ENCODE assay signal across 13 cellular contexts in genomic region chr16:68668266-68668665, GRCh38. TPM values are rescaled to one million over a fixed set of nuclear protein-coding genes. Genes with fewer than 3 reads are reported as not detected.
A peak's percentile ranks its signal among the peaks of the same experiment; 100 is the strongest.
DNase-seq lines count a peak whose midpoint lies in the region; ATAC-seq lines count a peak whose summit lies in the region.
"Had no signal": no experiment of that assay in that cellular context is flagged by ENCODE, and none has a peak within 500 bp of the region (broad histone marks: within the 10 kb centered on the region; RNA-seq: fewer than 3 reads in every experiment).

No MANE protein-coding gene starts in this region.

- POLR2A ChIA-PET in CD8-positive, alpha-beta memory T cell (lab: Charles Lee), result no interaction called here

- H3K4me1 Mint-ChIP-seq in T-helper 1 cell treated with Interleukin-12 subunit alpha and Interleukin-12 subunit beta and Interleukin-4 antibody, amounts not matched to agents 30 μg/mL and 1 μg/mL, for 36 hours (ENCODE audit: low read depth), result peaks cover 14% of the 10 kb centered on the region
- H3K4me1 Mint-ChIP-seq in CD8-positive, alpha-beta memory T cell, result peaks cover 0 to 4% (median 0%) of the 10 kb centered on the region in 3 donors

- no peak overlapping the region for H3K4me3 Mint-ChIP-seq in T-helper 1 cell treated with Interleukin-12 subunit alpha and Interleukin-12 subunit beta and Interleukin-4 antibody, amounts not matched to agents 30 μg/mL and 1 μg/mL, for 36 hours
- no peak overlapping the region for H3K4me3 Mint-ChIP-seq in CD8-positive, alpha-beta memory T cell

- CTCF ChIA-PET in CD8-positive, alpha-beta memory T cell (lab: Charles Lee), result no interaction called here

- peak; percentile 61 for ATAC-seq in GM21723 (IDR thresholded peaks at IDR 0.05; ENCODE audit: unreplicated experiment)
- ATAC-seq: K562, left ventricle myocardium superior had no signal

- no peaks in the 10 kb centered on the region for H3K36me3 Mint-ChIP-seq in T-helper 1 cell treated with Interleukin-12 subunit alpha and Interleukin-12 subunit beta and Interleukin-4 antibody, amounts not matched to agents 30 μg/mL and 1 μg/mL, for 36 hours (ENCODE audit: low read depth)
- no peaks in the 10 kb centered on the region for H3K36me3 Mint-ChIP-seq in CD8-positive, alpha-beta memory T cell

- H3K36me3 ChIP-seq in CD8-positive, alpha-beta memory T cell (ENCODE audit: insufficient read depth, low read length), result no peaks in the 10 kb centered on the region

- H3K27me3 Mint-ChIP-seq in T-helper 1 cell treated with Interleukin-12 subunit alpha and Interleukin-12 subunit beta and Interleukin-4 antibody, amounts not matched to agents 30 μg/mL and 1 μg/mL, for 36 hours (ENCODE audit: low read depth), result no peaks in the 10 kb centered on the region
- peaks cover 0 to 4% of the 10 kb centered on the region in 2 donors for H3K27me3 Mint-ChIP-seq in CD8-positive, alpha-beta memory T cell

- H3K9me3 ChIP-seq in CD8-positive, alpha-beta memory T cell (ENCODE audit: low read length), result no peaks in the 10 kb centered on the region

- H3K27ac ChIP-seq in CD8-positive, alpha-beta memory T cell (ENCODE audit: low read depth, low read length), result no peak overlapping the region

- no peaks in the 10 kb centered on the region for H3K4me1 ChIP-seq in CD8-positive, alpha-beta memory T cell (ENCODE audit: insufficient read depth, low read length)

- H3K27ac Mint-ChIP-seq in T-helper 1 cell treated with Interleukin-12 subunit alpha and Interleukin-12 subunit beta and Interleukin-4 antibody, amounts not matched to agents 30 μg/mL and 1 μg/mL, for 36 hours, result peak overlapping the region; percentile 19
- H3K27ac Mint-ChIP-seq in CD8-positive, alpha-beta memory T cell, result no peak overlapping the region

- H3K4me3 ChIP-seq in CD8-positive, alpha-beta memory T cell (ENCODE audit: low read length), result no peak overlapping the region
- H3K4me3 ChIP-seq: K562 had no signal

- H3K9me3 Mint-ChIP-seq in T-helper 1 cell treated with Interleukin-12 subunit alpha and Interleukin-12 subunit beta and Interleukin-4 antibody, amounts not matched to agents 30 μg/mL and 1 μg/mL, for 36 hours, result peaks cover 7% of the 10 kb centered on the region
- H3K9me3 Mint-ChIP-seq in CD8-positive, alpha-beta memory T cell, result no peaks in the 10 kb centered on the region

- H3K27me3 ChIP-seq in CD8-positive, alpha-beta memory T cell (ENCODE audit: insufficient read depth, low read length, poor library complexity, severe bottlenecking), result no peaks in the 10 kb centered on the region

- DNase-seq in ELR (ENCODE audit: low read depth) (peak; percentile 96), fibroblast of peridontal ligament (ENCODE audit: extremely low read depth) (peak; percentile 3), NOMO-1 treated with DMSO at 0.1 percent for 48 hours (lab: John Stamatoyannopoulos, UW; ENCODE audit: unreplicated experiment) (no peak), KG1 (lab: John Stamatoyannopoulos, UW) (no peak), DMS153 treated with DMSO at 0.1 percent for 48 hours (lab: John Stamatoyannopoulos, UW; ENCODE audit: unreplicated experiment) (no peak)
- no peak for DNase-seq in CD8-positive, alpha-beta memory T cell
- DNase-seq: DMS153, erythroblast, left ventricle myocardium superior, NCI-H526 treated with DMSO at 0.1 percent for 48 hours had no signal

RNA-seq across cellular contexts. Expression of gene CDH3, which starts 23.2 kb away (rescaled TPM):
- not detected for total RNA-seq in CD8-positive, alpha-beta memory T cell
- polyA plus RNA-seq in CD8-positive, alpha-beta memory T cell, result 0.14 TPM

Comparison
In these comparisons a context has a peak if more than half of its experiments do, and no peak if none do; other contexts are left out.
1. DNase-seq: peak in ELR (single experiment) and fibroblast of peridontal ligament (single experiment); none in NOMO-1 treated with DMSO at 0.1 percent for 48 hours (single experiment), CD8-positive, alpha-beta memory T cell (0 of 5), KG1 (single experiment) and DMS153 treated with DMSO at 0.1 percent for 48 hours (single experiment).